Comparison of ENCODE assay signal across 1 cellular context in genomic region chr16:14394834-14395233, GRCh38.
A peak's percentile ranks its signal among the peaks of the same experiment; 100 is the strongest.
TF ChIP-seq lines count a peak whose summit lies in the region.

No MANE protein-coding gene starts in this region.

TF ChIP-seq in K562, 482 proteins besides CTCF, POLR2A, EP300 and RAD21 (continued from another document):
- TF ChIP-seq, protein P1, sequence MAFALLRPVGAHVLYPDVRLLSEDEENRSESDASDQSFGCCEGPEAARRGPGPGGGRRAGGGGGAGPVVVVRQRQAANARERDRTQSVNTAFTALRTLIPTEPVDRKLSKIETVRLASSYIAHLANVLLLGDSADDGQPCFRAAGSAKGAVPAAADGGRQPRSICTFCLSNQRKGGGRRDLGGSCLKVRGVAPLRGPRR (CRISPR knock-in tag; IDR thresholded peaks at IDR 0.05) = no peak
- TF ChIP-seq XRCC3 (IDR thresholded peaks at IDR 0.05) (no peak), HEY1 (CRISPR knock-in tag; IDR thresholded peaks at IDR 0.05; ENCODE audit: borderline replicate concordance) (no peak), ZZZ3 (IDR thresholded peaks at IDR 0.05) (no peak), BCOR (IDR thresholded peaks at IDR 0.05) (peak; percentile 89), RBM25 (IDR thresholded peaks at IDR 0.05; ENCODE audit: low read depth, low read length, severe bottlenecking) (peak; percentile 90), SMAD3 (CRISPR knock-in tag; conservative IDR thresholded peaks at IDR 0.05) (no peak), ZFP36 (IDR thresholded peaks at IDR 0.05; ENCODE audit: low read depth, low read length, partially characterized antibody) (peak; percentile 88), ERF (CRISPR knock-in tag; IDR thresholded peaks at IDR 0.05) (no peak), NCOA1 (IDR thresholded peaks at IDR 0.05; ENCODE audit: low read depth) (no peak), TAF1 (IDR thresholded peaks at IDR 0.05; ENCODE audit: control insufficient read depth, extremely low read depth, insufficient read depth, low read length, severe bottlenecking) (no peak), ADNP (tag; IDR thresholded peaks at IDR 0.05) (peak; percentile 69; the same call in 1 of the 2 replicates), CTCFL (IDR thresholded peaks at IDR 0.05; ENCODE audit: borderline replicate concordance, insufficient read depth, low read depth, low read length, poor library complexity, severe bottlenecking) (no peak), ZNF445 (CRISPR knock-in tag; IDR thresholded peaks at IDR 0.05; ENCODE audit: low read depth) (no peak), KDM2B (CRISPR knock-in tag; IDR thresholded peaks at IDR 0.05) (no peak), PTBP1 (IDR thresholded peaks at IDR 0.05; ENCODE audit: low read depth, low read length) (0 out of 2 replicates have a peak, but pooled peaks have one; percentile 31), ETV5 (CRISPR knock-in tag; IDR thresholded peaks at IDR 0.05; ENCODE audit: low read depth) (no peak), KAT2B (IDR thresholded peaks at IDR 0.05; ENCODE audit: low read depth, low read length) (no peak)
TF ChIP-seq in K562: peak in this region for 8.
